10 cellular contexts compared by ENCODE assay signal in the genomic region with DNA sequence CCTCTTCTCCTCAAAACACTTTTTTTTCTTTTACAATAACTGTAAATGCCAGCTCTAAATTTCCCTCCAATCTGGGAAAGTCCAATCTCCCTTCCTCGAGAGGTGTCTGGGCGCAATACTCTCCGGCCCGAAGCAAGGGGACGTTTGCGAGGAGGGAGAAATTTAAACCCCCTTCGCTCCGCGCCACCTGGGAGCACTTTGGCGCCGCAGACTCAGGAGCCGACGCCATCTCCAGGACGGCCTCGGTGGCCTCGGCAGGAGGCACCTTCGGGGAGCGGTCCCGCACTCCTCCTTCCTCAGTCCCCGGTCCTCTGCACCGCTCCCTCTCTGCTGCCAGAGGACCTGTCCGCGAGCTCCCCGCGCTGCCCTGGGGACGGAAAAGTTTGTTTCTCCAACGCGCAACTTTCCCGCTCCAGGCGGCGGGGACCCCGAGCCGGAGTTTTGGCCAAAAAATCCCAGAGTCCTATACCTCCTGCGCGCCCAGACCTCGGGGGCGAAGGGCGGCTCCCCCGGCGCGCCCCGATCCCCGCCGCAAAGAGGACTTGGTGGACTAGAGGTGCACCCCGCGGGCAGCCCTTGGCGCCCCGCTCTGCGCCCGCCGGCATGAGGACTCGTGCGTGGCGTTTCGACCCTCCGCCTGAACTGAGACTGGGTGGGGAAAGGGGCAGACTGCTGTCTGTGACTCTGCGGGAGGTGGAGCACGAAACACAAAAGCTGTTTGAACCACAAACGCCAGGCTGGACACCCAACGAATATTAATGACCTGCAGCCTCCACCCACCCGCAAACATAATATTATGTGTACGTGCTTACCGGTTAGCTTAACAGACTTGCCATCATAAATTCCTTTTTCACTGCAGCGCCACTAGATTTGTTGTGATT.
DNase-seq lines count a peak whose midpoint lies in the region; ATAC-seq and TF ChIP-seq lines count a peak whose summit lies in the region.
"Had no signal": no experiment of that assay in that cellular context is flagged by ENCODE, and none has a peak within 500 bp of the region (broad histone marks: within the 10 kb centered on the region; RNA-seq: fewer than 3 reads in every experiment).

No MANE protein-coding gene starts in this region.

- H3K4me3 ChIP-seq in neural progenitor cell (peak overlapping the region; percentile 59), prostate gland (no peak overlapping the region)
- H3K4me3 ChIP-seq: lung had no signal

- intact Hi-C loops in prostate gland (cut with DNase I) = no loop called here

- TF ChIP-seq POLR2A in prostate gland (IDR thresholded peaks at IDR 0.05) = no peak

- TF ChIP-seq CTCF in neural progenitor cell (IDR thresholded peaks at IDR 0.05) (no peak), prostate gland (IDR thresholded peaks at IDR 0.05) (no peak)

- H3K27me3 Mint-ChIP-seq in neural progenitor cell (ENCODE audit: insufficient read depth, low read depth) = peaks cover 14% of the 10 kb centered on the region

- H3K9me3 Mint-ChIP-seq in neural progenitor cell = peaks cover 6% of the 10 kb centered on the region

- H3K27me3 ChIP-seq in neural progenitor cell (peaks cover 45% of the 10 kb centered on the region), prostate gland (replicated peaks; ENCODE audit: insufficient read depth) (peaks cover 12% of the 10 kb centered on the region)

- no peaks in the 10 kb centered on the region for H4K20me1 ChIP-seq in neural progenitor cell (ENCODE audit: low read depth)

- ATAC-seq in HG02678 (IDR thresholded peaks at IDR 0.05; ENCODE audit: unreplicated experiment) = no peak

- no peaks in the 10 kb centered on the region for H3K9me3 ChIP-seq in neural progenitor cell (ENCODE audit: low read depth)
- H3K9me3 ChIP-seq in prostate gland = no peaks in the 10 kb centered on the region

- TF ChIP-seq EP300 in Ishikawa (IDR thresholded peaks at IDR 0.05; ENCODE audit: borderline replicate concordance) = peak; percentile 92

- peak overlapping the region; percentile 74 for H2AFZ ChIP-seq in neural progenitor cell (replicated peaks)

- peak overlapping the region; percentile 29 for H3K27ac ChIP-seq in epithelial cell of prostate
- no peak overlapping the region for H3K27ac ChIP-seq in neural progenitor cell
- H3K27ac ChIP-seq in prostate gland = no peak overlapping the region

- H3K4me1 ChIP-seq in neural progenitor cell (peaks cover 9% of the 10 kb centered on the region), prostate gland (replicated peaks) (no peaks in the 10 kb centered on the region)

- H3K4me2 ChIP-seq in neural progenitor cell = peak overlapping the region; percentile 89

- H3K9ac ChIP-seq in neural progenitor cell = no peak overlapping the region

- H3K4me3 Mint-ChIP-seq in neural progenitor cell = peak overlapping the region; percentile 86

- peak; percentile 47 for DNase-seq in D341Med (ENCODE audit: low spot score)
- DNase-seq in epithelial cell of prostate (ENCODE audit: low read depth, low spot score) = no peak
- DNase-seq in neural progenitor cell (ENCODE audit: low spot score) = peak; percentile 75
- DNase-seq in stimulated activated CD4-positive, alpha-beta T cell treated with anti-CD3 and anti-CD28 coated beads, Interleukin-4, amount 100 ng/mL, for 1 hour = no peak
- DNase-seq in activated effector memory CD4-positive, alpha-beta T cell treated with anti-CD3 and anti-CD28 coated beads, Interleukin-2, amount 50 U/mL, for 16 hours = no peak
- no peak for DNase-seq in prostate gland (ENCODE audit: low spot score)

- no peak overlapping the region for H3K27ac Mint-ChIP-seq in neural progenitor cell
- H3K27ac Mint-ChIP-seq: activated naive CD4-positive, alpha-beta T cell treated with anti-CD3 and anti-CD28 coated beads, Interleukin-2, amount 50 U/mL, for 72 hours had no signal

- H3K36me3 ChIP-seq in neural progenitor cell = no peaks in the 10 kb centered on the region
- H3K36me3 ChIP-seq in prostate gland = no peaks in the 10 kb centered on the region

- no peak for TF ChIP-seq RAD21 in Ishikawa (IDR thresholded peaks at IDR 0.05; ENCODE audit: low read depth)

- H3K4me1 Mint-ChIP-seq in neural progenitor cell = peaks cover 12% of the 10 kb centered on the region

- no peaks in the 10 kb centered on the region for H3K36me3 Mint-ChIP-seq in neural progenitor cell

- peaks cover 7% of the 10 kb centered on the region for H3F3A ChIP-seq in neural progenitor cell (ENCODE audit: low read depth)

- 6% methylated on average over 62 of the region's 64 CpGs for whole genome bisulfite sequencing in prostate gland

- H3K79me2 ChIP-seq in neural progenitor cell (ENCODE audit: low read depth) = no peaks in the 10 kb centered on the region

TF ChIP-seq in Ishikawa, 13 proteins besides CTCF, POLR2A, EP300 and RAD21:
- peak; percentile 91 for TF ChIP-seq TAF1 (IDR thresholded peaks at IDR 0.05; ENCODE audit: low read depth)
- no peak for TF ChIP-seq EGR1 (IDR thresholded peaks at IDR 0.05)
- TF ChIP-seq CEBPB (IDR thresholded peaks at IDR 0.05) = no peak
- TF ChIP-seq TCF12 (IDR thresholded peaks at IDR 0.05; ENCODE audit: low read depth) = peak; percentile 88
- TF ChIP-seq USF1 (IDR thresholded peaks at IDR 0.05) = 0 out of 2 replicates have a peak, but pooled peaks have one; percentile 7
- TF ChIP-seq MAX (IDR thresholded peaks at IDR 0.05) = peak; percentile 75
- peak; percentile 20; the same call in 1 of the 2 replicates for TF ChIP-seq REST (IDR thresholded peaks at IDR 0.05; ENCODE audit: low read depth)
- peak; percentile 67 for TF ChIP-seq TEAD4 (IDR thresholded peaks at IDR 0.05)
- peak; percentile 78 for TF ChIP-seq FOXM1 (IDR thresholded peaks at IDR 0.05; ENCODE audit: borderline replicate concordance, low read depth)
- peak; percentile 98 for TF ChIP-seq ZBTB7A (IDR thresholded peaks at IDR 0.05; ENCODE audit: low read depth)
- peak; percentile 48; the same call in 1 of the 2 replicates for TF ChIP-seq YY1 (IDR thresholded peaks at IDR 0.05; ENCODE audit: low read depth)
- peak; percentile 74 for TF ChIP-seq NFIC (IDR thresholded peaks at IDR 0.05)
- TF ChIP-seq CREB1 (IDR thresholded peaks at IDR 0.05; ENCODE audit: low read depth) = 0 out of 2 replicates have a peak, but pooled peaks have one; percentile 16

Comparison
In these comparisons a context has a peak if more than half of its experiments do, and no peak if none do; other contexts are left out.
1. DNase-seq: peak in D341Med (single experiment) and neural progenitor cell (single experiment); none in epithelial cell of prostate (single experiment), stimulated activated CD4-positive, alpha-beta T cell treated with anti-CD3 and anti-CD28 coated beads, Interleukin-4, amount 100 ng/mL, for 1 hour (single experiment), activated effector memory CD4-positive, alpha-beta T cell treated with anti-CD3 and anti-CD28 coated beads, Interleukin-2, amount 50 U/mL, for 16 hours (single experiment) and prostate gland (single experiment).